ENCODE assay signal across 1 cellular context in the genomic region with DNA sequence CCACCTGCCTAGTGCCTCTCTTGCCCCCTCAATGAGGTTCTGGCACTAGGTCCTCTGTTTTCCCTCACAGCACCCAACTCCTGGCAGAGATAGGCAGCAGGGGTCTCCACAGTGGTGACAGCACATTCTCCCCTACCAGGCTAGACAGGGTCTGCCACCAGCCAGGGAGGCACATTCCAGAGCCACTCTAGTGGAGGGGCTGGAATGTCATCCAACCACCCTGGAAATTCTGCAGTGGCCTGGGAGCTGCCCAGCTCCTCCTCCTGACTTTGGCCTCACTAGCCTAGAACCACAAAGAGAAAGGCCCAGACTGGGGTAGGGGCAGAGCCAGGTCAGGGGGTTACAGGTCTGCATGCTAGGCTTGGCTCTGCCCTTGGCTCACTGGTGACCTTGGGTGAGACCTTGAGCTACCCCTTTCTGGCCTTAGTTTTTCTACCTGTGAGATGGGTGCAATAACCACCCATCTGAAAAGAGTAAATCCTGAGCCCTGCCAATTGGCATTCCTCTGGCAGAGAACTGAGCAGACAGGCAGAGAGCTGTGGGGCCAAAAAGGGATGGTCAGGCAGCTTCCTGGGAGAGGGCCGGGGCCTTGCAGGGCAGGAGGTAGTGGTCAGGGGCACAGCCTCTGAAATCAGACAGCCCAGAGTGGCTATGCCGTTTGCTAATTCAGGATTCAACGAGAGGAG.
TF ChIP-seq lines count a peak whose summit lies in the region.

No MANE protein-coding gene starts in this region.

TF ChIP-seq in K562, 482 proteins besides CTCF, POLR2A, EP300 and RAD21:
- TF ChIP-seq HMG20A (CRISPR knock-in tag; conservative IDR thresholded peaks at IDR 0.05) (no peak), ESRRA (IDR thresholded peaks at IDR 0.05; ENCODE audit: borderline replicate concordance, low read depth) (peak; percentile 90), ADNP (tag; IDR thresholded peaks at IDR 0.05) (peak; percentile 59; the same call in 1 of the 2 replicates), RBM25 (IDR thresholded peaks at IDR 0.05; ENCODE audit: low read depth, low read length, severe bottlenecking) (peak; percentile 52)
